8 cellular contexts compared by ENCODE assay signal in the genomic region with DNA sequence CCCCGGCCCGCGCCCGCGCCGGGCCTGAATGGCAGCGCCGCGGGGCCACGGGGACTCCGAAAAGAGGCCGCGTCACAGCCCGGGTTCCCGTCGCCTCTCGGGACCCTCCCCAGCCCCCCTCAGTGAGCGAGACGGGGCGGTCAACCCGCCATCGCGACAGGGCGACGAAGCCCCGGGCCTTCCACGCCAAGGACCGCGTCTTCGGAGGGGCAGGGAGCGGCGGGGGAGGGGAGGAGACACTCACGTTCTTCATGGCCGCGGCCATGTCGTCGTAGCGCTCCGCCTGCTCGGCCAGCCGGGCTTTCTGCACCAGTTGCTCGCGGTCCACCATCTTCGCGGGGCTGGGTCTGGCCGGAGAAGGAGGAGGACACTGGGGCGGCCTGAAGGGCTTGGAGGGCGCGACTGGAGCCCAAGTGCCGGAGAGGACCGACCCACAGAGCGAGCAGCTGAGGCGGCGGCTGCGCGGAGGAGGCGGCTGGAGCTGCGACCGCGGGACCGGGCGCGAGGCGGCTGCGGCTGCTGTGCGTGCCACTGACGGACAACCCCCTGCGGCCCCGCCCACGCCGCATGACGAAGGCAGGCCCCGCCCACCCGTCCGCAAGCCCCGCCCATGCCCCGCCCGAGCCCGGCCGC. TPM values are rescaled to one million over a fixed set of nuclear protein-coding genes. Genes with fewer than 3 reads are reported as not detected.
DNase-seq lines count a peak whose midpoint lies in the region; ATAC-seq and TF ChIP-seq lines count a peak whose summit lies in the region.

A gene (minus strand): TSS at position 514 of the 633 bp plus-strand sequence. CDS start 183 bp downstream, at position 331.

- peak within 1 kb of the TSS; percentile 74 for H3K4me2 ChIP-seq in H9 (ENCODE audit: insufficient read depth, insufficient read length, low read length)

- ATAC-seq in activated naive CD8-positive, alpha-beta T cell treated with anti-CD3 and anti-CD28 coated beads, Interleukin-2, amount 50 U/mL, for 24 hours, result peak; percentile 51

- no peak within 1 kb of the TSS; the same call in 1 of the 2 replicates for H3K4ac ChIP-seq in H9 (ENCODE audit: low read depth, low read length)

- H4K8ac ChIP-seq in H9 (replicated peaks; ENCODE audit: insufficient read length, low read depth, low read length), result no peak within 1 kb of the TSS

- H2BK20ac ChIP-seq in H9 (ENCODE audit: low read depth, low read length, poor library complexity, severe bottlenecking), result no peak within 1 kb of the TSS

- H3K4me3 ChIP-seq in cardiac muscle cell, result peak within 1 kb of the TSS; percentile 67

- H3K23me2 ChIP-seq in H9 (ENCODE audit: insufficient read length, low read depth, low read length, poor library complexity, severe bottlenecking), result peaks cover 8% of the 10 kb centered on the region

- peaks cover 45% of the 10 kb centered on the region for H3K79me2 ChIP-seq in H9 (ENCODE audit: insufficient read depth, low read length)

- H3K18ac ChIP-seq in H9 (ENCODE audit: insufficient read length, low read depth, low read length), result peak within 1 kb of the TSS; percentile 98

- peaks cover 0 to 4% of the 10 kb centered on the region in 2 experiments; a peak in 2 of 5 replicates for H3K9me3 Mint-ChIP-seq in H9
- peaks cover 4% of the 10 kb centered on the region for H3K9me3 Mint-ChIP-seq in activated naive CD8-positive, alpha-beta T cell treated with anti-CD3 and anti-CD28 coated beads, Interleukin-2, amount 50 U/mL, for 24 hours
- H3K9me3 Mint-ChIP-seq in type B pancreatic cell, result peaks cover 5% of the 10 kb centered on the region

- peak within 1 kb of the TSS; percentile 80 for H3K9ac ChIP-seq in H9 (ENCODE audit: extremely low read depth, insufficient read length, low read length)

- intact Hi-C loops in posterior cingulate gyrus (cut with DNase I), result loop anchor here (1.0 to 2.0 kb wide), 3 partner anchors 35 to 68 kb away; no protein-coding TSS in a partner anchor

- H3K27me3 ChIP-seq in H9 (ENCODE audit: insufficient read depth, low read length), result no peaks in the 10 kb centered on the region
- H3K27me3 ChIP-seq in cardiac muscle cell, result no peaks in the 10 kb centered on the region

- H3K36me3 Mint-ChIP-seq in H9 (ENCODE audit: insufficient read depth in 1 of 3, low read depth in 3 of 3) (peaks cover 38 to 42% (median 40%) of the 10 kb centered on the region in 3 experiments), type B pancreatic cell (peaks cover 27% of the 10 kb centered on the region)
- H3K36me3 Mint-ChIP-seq in activated naive CD8-positive, alpha-beta T cell treated with anti-CD3 and anti-CD28 coated beads, Interleukin-2, amount 50 U/mL, for 24 hours (ENCODE audit: low read depth), result peaks cover 41% of the 10 kb centered on the region

- H2AK5ac ChIP-seq in H9 (ENCODE audit: insufficient read length, low read length), result no peak within 1 kb of the TSS

- H3K27ac ChIP-seq in H9 (ENCODE audit: insufficient read length, low read depth, low read length) (peak within 1 kb of the TSS; percentile 26), cardiac muscle cell (peak within 1 kb of the TSS; percentile 98)

- DNase-seq in GM10248 (ENCODE audit: extremely low spot score) (peak; percentile 89), H9 (peak; percentile 88), M059J (ENCODE audit: low read depth) (peak; percentile 78), SKM-1 (lab: John Stamatoyannopoulos, UW; ENCODE audit: unreplicated experiment) (peak; percentile 62), cardiac muscle cell (ENCODE audit: low read depth in 1 of 2, low spot score in 1 of 2) (peak; percentile 92), posterior cingulate gyrus (peak; percentile 86 to 99 (median 94)), type B pancreatic cell (ENCODE audit: extremely low spot score, unreplicated experiment) (peak; percentile 95)
- peak; percentile 88 for DNase-seq in activated naive CD8-positive, alpha-beta T cell treated with anti-CD3 and anti-CD28 coated beads, Interleukin-2, amount 50 U/mL, for 24 hours

- H3K4me1 ChIP-seq in H9 (ENCODE audit: insufficient read depth, low read length), result peaks cover 5% of the 10 kb centered on the region; the same call in 1 of the 2 replicates
- peaks cover 14% of the 10 kb centered on the region for H3K4me1 ChIP-seq in cardiac muscle cell (ENCODE audit: low read depth)

- H3K4me1 Mint-ChIP-seq in H9 (peaks cover 32 to 38% of the 10 kb centered on the region in 2 experiments), type B pancreatic cell (ENCODE audit: unreplicated experiment) (peaks cover 30% of the 10 kb centered on the region)
- H3K4me1 Mint-ChIP-seq in activated naive CD8-positive, alpha-beta T cell treated with anti-CD3 and anti-CD28 coated beads, Interleukin-2, amount 50 U/mL, for 24 hours, result peaks cover 48% of the 10 kb centered on the region

- H3K4me3 Mint-ChIP-seq in H9, result peak within 1 kb of the TSS; percentile 94 to 95
- peak within 1 kb of the TSS; percentile 94 for H3K4me3 Mint-ChIP-seq in activated naive CD8-positive, alpha-beta T cell treated with anti-CD3 and anti-CD28 coated beads, Interleukin-2, amount 50 U/mL, for 24 hours
- peak within 1 kb of the TSS; percentile 94 for H3K4me3 Mint-ChIP-seq in type B pancreatic cell

- TF ChIP-seq CTCF in GM10248 (IDR thresholded peaks at IDR 0.05; ENCODE audit: control extremely low read depth, extremely low read depth, low read depth, missing control alignments), result no peak
- no peak for TF ChIP-seq CTCF in H9 (conservative IDR thresholded peaks at IDR 0.05)
- no peak for TF ChIP-seq CTCF in cardiac muscle cell (IDR thresholded peaks at IDR 0.05; ENCODE audit: low read depth, low read length)
- no peak for TF ChIP-seq CTCF in type B pancreatic cell (conservative IDR thresholded peaks at IDR 0.05)

- CTCF ChIA-PET in GM10248 (lab: Yijun Ruan, JAX), result interaction anchor here (0.8 to 3.3 kb wide), 8 partner anchors 12 to 180 kb away, joined by 3 to 30 read pairs (median 3); no protein-coding TSS in a partner anchor

- H3K9me3 ChIP-seq in H9 (ENCODE audit: control insufficient read depth, low read depth, low read length) (no peaks in the 10 kb centered on the region), cardiac muscle cell (ENCODE audit: low read depth) (no peaks in the 10 kb centered on the region)

- no peak within 1 kb of the TSS for H2BK5ac ChIP-seq in H9 (ENCODE audit: insufficient read length, low read length)

- WGBS in H9 (ENCODE audit: extremely low coverage, insufficient read length, low lambda C conversion rate), result no CpG with 5 or more reads among the region's 80 CpGs

- H3K27me3 Mint-ChIP-seq in H9 (ENCODE audit: low read depth) (no peaks in the 10 kb centered on the region), type B pancreatic cell (no peaks in the 10 kb centered on the region)
- H3K27me3 Mint-ChIP-seq in activated naive CD8-positive, alpha-beta T cell treated with anti-CD3 and anti-CD28 coated beads, Interleukin-2, amount 50 U/mL, for 24 hours, result no peaks in the 10 kb centered on the region

- no peak within 1 kb of the TSS for H2BK12ac ChIP-seq in H9 (ENCODE audit: insufficient read length, low read depth, low read length)

- H3T11ph ChIP-seq in H9 (ENCODE audit: low read length), result no peak within 1 kb of the TSS

- no peak within 1 kb of the TSS for H2BK120ac ChIP-seq in H9 (ENCODE audit: low read depth, low read length, poor library complexity, severe bottlenecking)

- H3K56ac ChIP-seq in H9 (ENCODE audit: insufficient read length, low read depth, low read length), result no peak within 1 kb of the TSS

- H4K20me1 ChIP-seq in H9 (ENCODE audit: control insufficient read depth, insufficient read depth, insufficient read length), result no peaks in the 10 kb centered on the region

- no peaks in the 10 kb centered on the region for H3K79me1 ChIP-seq in H9 (ENCODE audit: insufficient read depth, low read depth, low read length, poor library complexity, severe bottlenecking)

- no peak within 1 kb of the TSS for H2BK15ac ChIP-seq in H9 (ENCODE audit: low read depth, low read length)

- H3K27ac Mint-ChIP-seq in H9, result peak within 1 kb of the TSS; percentile 95 to 98 (median 98)
- H3K27ac Mint-ChIP-seq in activated naive CD8-positive, alpha-beta T cell treated with anti-CD3 and anti-CD28 coated beads, Interleukin-2, amount 50 U/mL, for 24 hours, result peak within 1 kb of the TSS; percentile 97
- peak within 1 kb of the TSS; percentile 98 for H3K27ac Mint-ChIP-seq in type B pancreatic cell

- POLR2A ChIA-PET in GM10248 (lab: Yijun Ruan, JAX), result interaction anchor here (0.7 to 1.5 kb wide), 4 partner anchors 19 to 56 kb away, joined by 3 to 5 read pairs (median 3); a partner anchor contains a TSS

- peak within 1 kb of the TSS; percentile 94 for H3K14ac ChIP-seq in H9 (ENCODE audit: insufficient read depth, low read length)

- H2AFZ ChIP-seq in H9 (ENCODE audit: low read length), result no peak within 1 kb of the TSS

- peak within 1 kb of the TSS; percentile 16 for H4K5ac ChIP-seq in H9 (ENCODE audit: insufficient read length, low read depth, low read length)

- no peak within 1 kb of the TSS for H3K23ac ChIP-seq in H9 (ENCODE audit: insufficient read length, low read depth, low read length)

- peak within 1 kb of the TSS; percentile 88 for H4K91ac ChIP-seq in H9 (ENCODE audit: insufficient read length, low read depth, low read length)

- H3K36me3 ChIP-seq in cardiac muscle cell, result peaks cover 4% of the 10 kb centered on the region

RNA-seq across cellular contexts. Expression of the gene that starts here (rescaled TPM):
- total RNA-seq in H9 (2021), result 241 and 243 TPM in 2 replicates
- 131 and 133 TPM in 2 replicates for total RNA-seq in M059J (2014; rRNA removed; shearing (Covaris generic))
- total RNA-seq in cardiac muscle cell, result 90.5 and 97.9 TPM in 2 replicates
- 25.0 and 29.2 TPM in 2 replicates for polyA plus RNA-seq in cardiac muscle cell
- 140 TPM in 2 replicates for total RNA-seq in type B pancreatic cell (ENCODE audit: low replicate concordance)

Comparison
In these comparisons a context has a peak if more than half of its experiments do, and no peak if none do; other contexts are left out.
1. Peak in every context shown above with its lines: DNase-seq, ATAC-seq, H3K4me3 ChIP-seq and H3K27ac ChIP-seq.